8 cellular contexts compared by ENCODE assay signal in the genomic region with DNA sequence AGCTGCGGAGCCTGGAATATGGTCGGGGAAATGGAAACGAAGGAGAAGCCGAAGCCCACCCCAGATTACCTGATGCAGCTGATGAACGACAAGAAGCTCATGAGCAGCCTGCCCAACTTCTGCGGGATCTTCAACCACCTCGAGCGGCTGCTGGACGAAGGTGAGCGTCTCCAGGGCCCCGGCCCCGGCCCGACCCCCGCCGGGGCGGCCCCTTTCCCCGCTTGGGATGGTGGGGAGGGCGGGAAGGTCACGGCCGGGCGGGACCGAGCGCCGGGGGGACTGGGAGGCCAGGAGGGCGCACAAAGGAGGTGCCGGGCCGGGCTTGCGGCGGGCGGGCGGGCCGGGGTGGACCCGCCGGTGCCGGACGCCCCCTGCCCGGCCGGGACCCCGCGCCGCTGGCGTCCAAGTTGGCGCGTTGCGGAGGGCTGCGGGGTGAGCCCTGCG.
DNase-seq lines count a peak whose midpoint lies in the region; ATAC-seq and TF ChIP-seq lines count a peak whose summit lies in the region.

No MANE protein-coding gene starts in this region.

- H3K9me3 ChIP-seq in BLaER1, result no peaks in the 10 kb centered on the region
- H3K9me3 ChIP-seq in RWPE2 (ENCODE audit: severe bottlenecking), result no peaks in the 10 kb centered on the region
- H3K9me3 ChIP-seq in muscle layer of colon (ENCODE audit: low read length), result no peaks in the 10 kb centered on the region

- peaks cover 17% of the 10 kb centered on the region for H3K36me3 Mint-ChIP-seq in central memory CD8-positive, alpha-beta T cell (ENCODE audit: insufficient read depth)

- peak overlapping the region; percentile 93 for H3K4me2 ChIP-seq in BLaER1

- H3K27me3 ChIP-seq in BLaER1 (no peaks in the 10 kb centered on the region), RWPE2 (ENCODE audit: insufficient read depth, poor library complexity, severe bottlenecking) (no peaks in the 10 kb centered on the region), muscle layer of colon (ENCODE audit: control insufficient read depth in 1 of 2, insufficient read depth in 2 of 2, low read length in 2 of 2) (no peaks in the 10 kb centered on the region)

- H3K9ac ChIP-seq in BLaER1 (peak overlapping the region; percentile 96), muscle layer of colon (ENCODE audit: low read length) (peak overlapping the region; percentile 92)

- DNase-seq in RWPE2 (ENCODE audit: low spot score), result no peak
- DNase-seq in central memory CD8-positive, alpha-beta T cell (ENCODE audit: low spot score in 2 of 2), result no peak
- no peak for DNase-seq in GF-D8 (lab: John Stamatoyannopoulos, UW)

- H3K27ac Mint-ChIP-seq in central memory CD8-positive, alpha-beta T cell (ENCODE audit: low read depth), result peak overlapping the region; percentile 92

- H3K27me3 Mint-ChIP-seq in central memory CD8-positive, alpha-beta T cell, result no peaks in the 10 kb centered on the region

- ATAC-seq in GM21528 (IDR thresholded peaks at IDR 0.05; ENCODE audit: low FRiP score, unreplicated experiment) (peak; percentile 1), RWPE2 (ENCODE audit: low read depth) (no peak), GM21717 (IDR thresholded peaks at IDR 0.05; ENCODE audit: unreplicated experiment) (no peak), HG03342 (IDR thresholded peaks at IDR 0.05; ENCODE audit: unreplicated experiment) (no peak)
- no peak for ATAC-seq in central memory CD8-positive, alpha-beta T cell (replicated peaks; ENCODE audit: extremely low read depth, poor library complexity, severe bottlenecking)

- H3K4me3 Mint-ChIP-seq in central memory CD8-positive, alpha-beta T cell, result peak overlapping the region; percentile 89

- peaks cover 45% of the 10 kb centered on the region for H3K4me1 ChIP-seq in BLaER1
- peaks cover 6% of the 10 kb centered on the region for H3K4me1 ChIP-seq in RWPE2 (ENCODE audit: insufficient read depth, poor library complexity, severe bottlenecking)
- peaks cover 34% of the 10 kb centered on the region for H3K4me1 ChIP-seq in muscle layer of colon (ENCODE audit: insufficient read depth, low read length)

- H3K27ac ChIP-seq in BLaER1 (peak overlapping the region; percentile 98), RWPE2 (ENCODE audit: poor library complexity, severe bottlenecking) (peak overlapping the region; percentile 92), muscle layer of colon (ENCODE audit: low read depth, low read length) (peak overlapping the region; percentile 82)

- H3K4me3 ChIP-seq in BLaER1 (peak overlapping the region; percentile 95), RWPE2 (ENCODE audit: severe bottlenecking) (peak overlapping the region; percentile 69), muscle layer of colon (ENCODE audit: low read depth in 1 of 2, low read length in 2 of 2) (peak overlapping the region; percentile 69 to 81)

- H3K36me3 ChIP-seq in BLaER1 (0 out of 2 replicates have a peak, but pooled peaks cover 5% of the 10 kb centered on the region), RWPE2 (ENCODE audit: low read depth) (no peaks in the 10 kb centered on the region), muscle layer of colon (ENCODE audit: insufficient read depth, low read length) (no peaks in the 10 kb centered on the region)

- peaks cover 46% of the 10 kb centered on the region for H3K4me1 Mint-ChIP-seq in central memory CD8-positive, alpha-beta T cell

- H3K9me3 Mint-ChIP-seq in central memory CD8-positive, alpha-beta T cell, result no peaks in the 10 kb centered on the region

- H4K20me1 ChIP-seq in BLaER1, result peaks cover 48% of the 10 kb centered on the region

- TF ChIP-seq CTCF in RWPE2 (IDR thresholded peaks at IDR 0.05; ENCODE audit: poor library complexity, severe bottlenecking), result no peak
